Comparison of ENCODE assay signal across 24 cellular contexts in the genomic region with DNA sequence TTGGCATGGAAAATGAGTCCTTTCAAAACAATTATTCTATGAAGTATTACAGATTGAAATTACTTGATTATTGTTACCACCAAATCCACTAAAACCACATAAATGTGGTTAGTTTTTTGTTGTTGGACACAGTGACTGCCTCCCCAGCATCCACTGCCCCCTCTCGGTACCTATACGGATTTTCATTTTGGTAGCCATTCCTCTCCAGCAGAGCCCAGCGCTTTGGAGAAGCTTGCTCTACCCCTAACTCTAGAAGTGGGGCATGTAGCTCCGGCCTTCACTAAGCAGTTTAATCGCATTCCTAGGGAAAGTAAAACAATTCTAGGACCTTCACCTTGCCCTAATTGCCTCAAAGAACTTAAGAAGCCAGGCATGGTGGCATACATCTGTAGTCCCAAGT. TPM values are rescaled to one million over a fixed set of nuclear protein-coding genes. Genes with fewer than 3 reads are reported as not detected.
DNase-seq lines count a peak whose midpoint lies in the region; ATAC-seq, FAIRE-seq and TF ChIP-seq lines count a peak whose summit lies in the region.
"Had no signal": no experiment of that assay in that cellular context is flagged by ENCODE, and none has a peak within 500 bp of the region (broad histone marks: within the 10 kb centered on the region; RNA-seq: fewer than 3 reads in every experiment).

No MANE protein-coding gene starts in this region.

- BruUV-seq in K562 (replicated peaks; lab: Mats Ljungman, UMichigan): no TSS peak

- TF ChIP-seq CTCF in K562 (IDR thresholded peaks at IDR 0.05 in 2 of 3, conservative IDR thresholded peaks at IDR 0.05 in 1 of 3; ENCODE audit: insufficient read depth in 2 of 3, low read depth in 1 of 3, low read length in 3 of 3): peak; percentile 12 to 28 (median 20); a peak in 3 of 6 replicates
- no peak for TF ChIP-seq CTCF in activated CD8-positive, alpha-beta T cell treated with anti-CD3 and anti-CD28 coated beads for 36 hours (IDR thresholded peaks at IDR 0.05)

- no peaks in the 10 kb centered on the region for H3K27me3 Mint-ChIP-seq in activated CD4-positive, alpha-beta T cell treated with anti-CD3 and anti-CD28 coated beads, Interleukin-2, amount 10 ng/mL, durations not matched to agents 7 days and 5 days
- no peaks in the 10 kb centered on the region for H3K27me3 Mint-ChIP-seq in activated CD8-positive, alpha-beta T cell treated with anti-CD3 and anti-CD28 coated beads for 36 hours
- H3K27me3 Mint-ChIP-seq: B cell; CD4-positive, alpha-beta T cell had no signal

- ATAC-seq in K562: peak; percentile 74
- no peak for ATAC-seq in activated CD8-positive, alpha-beta T cell treated with anti-CD3 and anti-CD28 coated beads for 36 hours
- ATAC-seq in GM18519 (IDR thresholded peaks at IDR 0.05; ENCODE audit: low FRiP score, unreplicated experiment): no peak
- ATAC-seq: A549; CD8-positive, alpha-beta T cell had no signal

- intact Hi-C loops in K562 (cut with micrococcal nuclease): no loop called here
- intact Hi-C loops in activated CD8-positive, alpha-beta T cell treated with anti-CD3 and anti-CD28 coated beads for 36 hours (cut with micrococcal nuclease): no loop called here

- no peak overlapping the region for H3K14ac ChIP-seq in trophoblast cell (ENCODE audit: low read length)

- H3K79me1 ChIP-seq in trophoblast cell (ENCODE audit: low read length): no peaks in the 10 kb centered on the region

- H3K4me1 ChIP-seq in K562 (replicated peaks in 1 of 2; ENCODE audit: control insufficient read depth in 2 of 2, insufficient read depth in 2 of 2, low read length in 2 of 2) (peaks cover 5 to 11% of the 10 kb centered on the region in 2 experiments; a peak in 3 of 5 replicates), trophoblast cell (ENCODE audit: control insufficient read depth in 1 of 2, insufficient read depth in 2 of 2, low read length in 2 of 2) (no peaks in the 10 kb centered on the region)
- H3K4me1 ChIP-seq: A549; BLaER1 treated with 17β-estradiol and CSF1 and Interleukin-3, amounts not matched to agents 10 nM and 100 nM; Caco-2 had no signal

- H2BK5ac ChIP-seq in trophoblast cell (ENCODE audit: low read depth, low read length, poor library complexity): no peak overlapping the region

- H3K9ac ChIP-seq in K562 (ENCODE audit: insufficient read depth in 1 of 2, low read depth in 2 of 2, low read length in 2 of 2) (no peak overlapping the region), trophoblast cell (ENCODE audit: low read length) (no peak overlapping the region)
- H3K9ac ChIP-seq: BLaER1 treated with 17β-estradiol and CSF1 and Interleukin-3, amounts not matched to agents 10 nM and 100 nM had no signal

- peaks cover 60% of the 10 kb centered on the region for H3K79me2 ChIP-seq in K562 (ENCODE audit: control insufficient read depth, insufficient read depth, low read length)
- no peaks in the 10 kb centered on the region for H3K79me2 ChIP-seq in trophoblast cell (ENCODE audit: control insufficient read depth, insufficient read depth, low read length, poor library complexity)

- DNase-seq in GM12892 (ENCODE audit: insufficient read length) (no peak), OCI-M1 (lab: John Stamatoyannopoulos, UW) (peak; percentile 39), K562 (ENCODE audit: extremely low read depth in 1 of 4, low spot score in 3 of 4) (peak in 1 of 4 experiments; percentile 29), trophoblast cell (no peak), MG63 (no peak)
- no peak for DNase-seq in activated CD4-positive, alpha-beta T cell treated with anti-CD3 and anti-CD28 coated beads, Interleukin-2, amount 10 ng/mL, durations not matched to agents 7 days and 5 days
- DNase-seq in activated CD8-positive, alpha-beta T cell treated with anti-CD3 and anti-CD28 coated beads for 36 hours: no peak
- DNase-seq: AML-193; Caco-2; Calu3; CD4-positive, alpha-beta T cell; CD8-positive, alpha-beta T cell; DMS79 treated with DMSO at 0.1 percent for 48 hours; GF-D8 had no signal

- H4K91ac ChIP-seq in trophoblast cell (ENCODE audit: low read depth, low read length): no peak overlapping the region

- H4K8ac ChIP-seq in trophoblast cell (ENCODE audit: low read depth, low read length): no peak overlapping the region

- TF ChIP-seq RAD21 in K562 (CRISPR knock-in tag; conservative IDR thresholded peaks at IDR 0.05 in 1 of 2, IDR thresholded peaks at IDR 0.05 in 1 of 2): peak in 1 of 2 experiments; percentile 41; a peak in 2 of 4 replicates

- no peaks in the 10 kb centered on the region for H3K9me3 Mint-ChIP-seq in activated CD4-positive, alpha-beta T cell treated with anti-CD3 and anti-CD28 coated beads, Interleukin-2, amount 10 ng/mL, durations not matched to agents 7 days and 5 days
- no peaks in the 10 kb centered on the region for H3K9me3 Mint-ChIP-seq in activated CD8-positive, alpha-beta T cell treated with anti-CD3 and anti-CD28 coated beads for 36 hours
- H3K9me3 Mint-ChIP-seq: CD4-positive, alpha-beta T cell; CD8-positive, alpha-beta T cell had no signal

- H3K4me2 ChIP-seq in K562 (ENCODE audit: insufficient read depth, low read length): no peak overlapping the region; the same call in 1 of the 2 replicates
- H3K4me2 ChIP-seq in trophoblast cell (ENCODE audit: low read length): no peak overlapping the region
- H3K4me2 ChIP-seq: A549; BLaER1 treated with 17β-estradiol and CSF1 and Interleukin-3, amounts not matched to agents 10 nM and 100 nM had no signal

- no peaks in the 10 kb centered on the region for H3K9me3 ChIP-seq in K562 (replicated peaks; ENCODE audit: control insufficient read depth, insufficient read depth, low read depth, low read length)
- H3K9me3 ChIP-seq in trophoblast cell (ENCODE audit: insufficient read depth, low read depth, low read length): no peaks in the 10 kb centered on the region
- H3K9me3 ChIP-seq in MG63: no peaks in the 10 kb centered on the region
- H3K9me3 ChIP-seq: A549, Caco-2 had no signal

- in situ Hi-C loops in K562 (cut with MboI): no loop called here

- FAIRE-seq in GM12892 (lab: Jason Lieb, UNC) (peak; percentile 40), K562 (lab: Jason Lieb, UNC) (no peak)
- FAIRE-seq: D721Med, G401.6, GM12891, GM18507 had no signal

- H2BK120ac ChIP-seq in trophoblast cell (ENCODE audit: insufficient read depth, low read length, poor library complexity): no peak overlapping the region

- no peaks in the 10 kb centered on the region for H3K9me1 ChIP-seq in K562 (ENCODE audit: control insufficient read depth, insufficient read depth, low read length)

- H3K27me3 ChIP-seq in K562 (ENCODE audit: control insufficient read depth in 2 of 2, insufficient read depth in 2 of 2, low read length in 2 of 2): no peaks in the 10 kb centered on the region
- no peaks in the 10 kb centered on the region for H3K27me3 ChIP-seq in trophoblast cell (ENCODE audit: insufficient read depth, low read length)
- H3K27me3 ChIP-seq in MG63: no peaks in the 10 kb centered on the region
- H3K27me3 ChIP-seq: BLaER1 treated with 17β-estradiol and CSF1 and Interleukin-3, amounts not matched to agents 10 nM and 100 nM had no signal

- H3K4me1 Mint-ChIP-seq in activated CD4-positive, alpha-beta T cell treated with anti-CD3 and anti-CD28 coated beads, Interleukin-2, amount 10 ng/mL, durations not matched to agents 7 days and 5 days: peaks cover 4% of the 10 kb centered on the region
- no peaks in the 10 kb centered on the region for H3K4me1 Mint-ChIP-seq in activated CD8-positive, alpha-beta T cell treated with anti-CD3 and anti-CD28 coated beads for 36 hours (ENCODE audit: low read depth)
- H3K4me1 Mint-ChIP-seq: B cell had no signal

- H3K23ac ChIP-seq in trophoblast cell (ENCODE audit: low read length): peak overlapping the region; percentile 8

- H3K27ac Mint-ChIP-seq in activated CD4-positive, alpha-beta T cell treated with anti-CD3 and anti-CD28 coated beads, Interleukin-2, amount 10 ng/mL, durations not matched to agents 7 days and 5 days: no peak overlapping the region
- no peak overlapping the region for H3K27ac Mint-ChIP-seq in activated CD8-positive, alpha-beta T cell treated with anti-CD3 and anti-CD28 coated beads for 36 hours
- H3K27ac Mint-ChIP-seq: B cell; CD4-positive, alpha-beta T cell; CD8-positive, alpha-beta T cell had no signal

- no peak overlapping the region for H2AK5ac ChIP-seq in trophoblast cell (ENCODE audit: low read length)

- POLR2A ChIA-PET in K562 (lab: Yijun Ruan, JAX): interaction anchor here (0.6 to 1.9 kb wide), 5 partner anchors 8 to 371 kb away, joined by 3 to 4 read pairs (median 3); no protein-coding TSS in a partner anchor
- POLR2A ChIA-PET in activated CD4-positive, alpha-beta T cell treated with anti-CD3 and anti-CD28 coated beads, Interleukin-2, amount 10 ng/mL, durations not matched to agents 7 days and 5 days (lab: Charles Lee): no interaction called here
- POLR2A ChIA-PET in activated CD8-positive, alpha-beta T cell treated with anti-CD3 and anti-CD28 coated beads for 36 hours (lab: Charles Lee): no interaction called here

- H3K27ac ChIP-seq in K562 (ENCODE audit: extremely low read depth, low read depth, low read length): peak overlapping the region; percentile 7; the same call in 1 of the 3 replicates
- no peak overlapping the region for H3K27ac ChIP-seq in trophoblast cell (ENCODE audit: low read depth, low read length)
- H3K27ac ChIP-seq: 22Rv1; A549; BLaER1 treated with 17β-estradiol and CSF1 and Interleukin-3, amounts not matched to agents 10 nM and 100 nM; C4-2B had no signal

- no peak overlapping the region for H2BK12ac ChIP-seq in trophoblast cell (ENCODE audit: low read length)

- H3K18ac ChIP-seq in trophoblast cell (ENCODE audit: low read length): no peak overlapping the region

- 63% methylated on average over 5 of the region's 5 CpGs for WGBS in K562 (ENCODE audit: insufficient coverage, low coverage, missing lambda C conversion rate)
- WGBS in trophoblast cell (ENCODE audit: extremely low coverage, insufficient coverage, insufficient read length): no CpG with 5 or more reads among the region's 5 CpGs

- peaks cover 8% of the 10 kb centered on the region; the same call in 1 of the 2 replicates for H4K20me1 ChIP-seq in K562 (replicated peaks; ENCODE audit: control insufficient read depth, insufficient read depth, low read length)

- no peak overlapping the region for H3K4me3 ChIP-seq in K562
- no peak overlapping the region for H3K4me3 ChIP-seq in trophoblast cell (ENCODE audit: low read depth, low read length)
- H3K4me3 ChIP-seq in MG63: no peak overlapping the region
- H3K4me3 ChIP-seq: A549; BLaER1 treated with 17β-estradiol and CSF1 and Interleukin-3, amounts not matched to agents 10 nM and 100 nM had no signal

- H2AFZ ChIP-seq in K562 (ENCODE audit: low read depth, low read length): no peak overlapping the region
- no peak overlapping the region for H2AFZ ChIP-seq in trophoblast cell (ENCODE audit: insufficient read depth, low read length, poor library complexity)

- TF ChIP-seq POLR2A in GM12892 (IDR thresholded peaks at IDR 0.05; ENCODE audit: low read depth, low read length) (no peak), K562 (conservative IDR thresholded peaks at IDR 0.05) (no peak)

- H3K36me3 ChIP-seq in K562 (ENCODE audit: control insufficient read depth, insufficient read depth, low read length) (peaks cover 79% of the 10 kb centered on the region), trophoblast cell (ENCODE audit: control insufficient read depth in 1 of 2, insufficient read depth in 2 of 2, low read length in 2 of 2) (peaks cover 2 to 6% of the 10 kb centered on the region in 2 experiments), MG63 (peaks cover 57% of the 10 kb centered on the region)

- no peak for TF ChIP-seq EP300 in K562 (IDR thresholded peaks at IDR 0.05; ENCODE audit: low read length)

- peaks cover 39% of the 10 kb centered on the region for H3K36me3 Mint-ChIP-seq in activated CD4-positive, alpha-beta T cell treated with anti-CD3 and anti-CD28 coated beads, Interleukin-2, amount 10 ng/mL, durations not matched to agents 7 days and 5 days (ENCODE audit: low read depth)
- peaks cover 41% of the 10 kb centered on the region for H3K36me3 Mint-ChIP-seq in activated CD8-positive, alpha-beta T cell treated with anti-CD3 and anti-CD28 coated beads for 36 hours (ENCODE audit: low read depth)

- no peak overlapping the region for H3K4me3 Mint-ChIP-seq in activated CD4-positive, alpha-beta T cell treated with anti-CD3 and anti-CD28 coated beads, Interleukin-2, amount 10 ng/mL, durations not matched to agents 7 days and 5 days
- H3K4me3 Mint-ChIP-seq in activated CD8-positive, alpha-beta T cell treated with anti-CD3 and anti-CD28 coated beads for 36 hours: no peak overlapping the region
- H3K4me3 Mint-ChIP-seq: B cell; CD4-positive, alpha-beta T cell; CD8-positive, alpha-beta T cell had no signal

- no peak overlapping the region for H4K12ac ChIP-seq in trophoblast cell (ENCODE audit: low read depth, low read length)

- no peak overlapping the region for H3K4ac ChIP-seq in trophoblast cell (ENCODE audit: low read depth, low read length)

- CTCF ChIA-PET in K562 (lab: Yijun Ruan, JAX; ENCODE audit: low intra/inter-chr PET ratio): no interaction called here
- CTCF ChIA-PET in activated CD4-positive, alpha-beta T cell treated with anti-CD3 and anti-CD28 coated beads, Interleukin-2, amount 10 ng/mL, durations not matched to agents 7 days and 5 days (lab: Charles Lee): no interaction called here
- CTCF ChIA-PET in activated CD8-positive, alpha-beta T cell treated with anti-CD3 and anti-CD28 coated beads for 36 hours (lab: Charles Lee): no interaction called here

RNA-seq across cellular contexts. Expression of gene OLA1, which starts 24.2 kb away (rescaled TPM):
- 217 TPM for polyA plus RNA-seq in GM12892 (2012; ENCODE audit: missing spikeins)
- total RNA-seq in K562 (2011; cell fraction: chromatin; rRNA removed; ENCODE audit: low replicate concordance): 45.3 and 93.0 TPM in 2 replicates
- 23.7 and 26.2 TPM in 2 replicates for total RNA-seq in K562 (2011; cell fraction: nucleolus; rRNA removed)
- 50.8 and 59.4 TPM in 2 replicates for total RNA-seq in K562 (2011; cell fraction: nucleoplasm; rRNA removed)
- total RNA-seq in K562 (2014; rRNA removed): 196 and 225 TPM in 2 replicates
- total RNA-seq in K562 (2014; rRNA removed; fragmentation: Illumina TruSeq; extraction: Trizol): 264 and 282 TPM in 2 replicates
- total RNA-seq in K562 (2015; rRNA removed; fragmentation: Illumina TruSeq; extraction: Trizol): 205 and 225 TPM in 2 replicates
- total RNA-seq in K562 (2021): 207 and 216 TPM in 2 replicates
- 272 and 334 TPM in 2 replicates for polyA plus RNA-seq in K562 (2011; rRNA removed)
- polyA plus RNA-seq in K562 (2011; cell fraction: cytosol; rRNA removed): 27.0 and 94.9 TPM in 2 replicates
- 31.0 and 71.1 TPM in 2 replicates for polyA plus RNA-seq in K562 (2011; cell fraction: nucleus; rRNA removed)
- 242 and 284 TPM in 2 replicates for polyA plus RNA-seq in K562 (2012)
- polyA plus RNA-seq in K562 (2014; fragmentation: Illumina TruSeq; extraction: Trizol): 293 and 353 TPM in 2 replicates
- polyA plus RNA-seq in K562 (2014; fragmentation: Nextera tagmentation; extraction: Ambion mirVana): 100 to 1,000 TPM; 208 to 222 TPM
- 270 and 272 TPM in 2 replicates for polyA plus RNA-seq in K562 (2014; rRNA removed)
- polyA minus RNA-seq in K562 (2011; rRNA and poly(A)+ RNA removed): 313 and 366 TPM in 2 replicates
- polyA minus RNA-seq in K562 (2011; cell fraction: cytosol; rRNA and poly(A)+ RNA removed): 79.3 and 86.3 TPM in 2 replicates
- polyA minus RNA-seq in K562 (2011; cell fraction: nucleus; rRNA and poly(A)+ RNA removed): 38.4 and 88.7 TPM in 2 replicates
- polyA plus RNA-seq in trophoblast cell (2013): 80.2 and 85.1 TPM in 2 replicates
- 10 to 100 TPM; 75.3 to 87.4 TPM for total RNA-seq in activated CD4-positive, alpha-beta T cell treated with anti-CD3 and anti-CD28 coated beads, Interleukin-2, amount 10 ng/mL, durations not matched to agents 7 days and 5 days
- 232 and 416 TPM in 2 replicates for total RNA-seq in MG63 (2014; rRNA removed; shearing (Covaris generic); ENCODE audit: low replicate concordance)
- 100 to 1,000 TPM; 128 to 137 TPM for total RNA-seq in activated CD8-positive, alpha-beta T cell treated with anti-CD3 and anti-CD28 coated beads for 36 hours
